In genomic region chr12:77599782-77600491, GRCh38 we compare ENCODE assay signal across 11 cellular contexts.
DNase-seq lines count a peak whose midpoint lies in the region; ATAC-seq and TF ChIP-seq lines count a peak whose summit lies in the region.
"Had no signal": no experiment of that assay in that cellular context is flagged by ENCODE, and none has a peak within 500 bp of the region (broad histone marks: within the 10 kb centered on the region; RNA-seq: fewer than 3 reads in every experiment).

No MANE protein-coding gene starts in this region.

- no peak overlapping the region for H3K4ac ChIP-seq in neuronal stem cell (ENCODE audit: low read length)

- DNase-seq in NCI-H2029 treated with DMSO at 0.1 percent for 48 hours (lab: John Stamatoyannopoulos, UW): no peak
- no peak for DNase-seq in neuronal stem cell (ENCODE audit: low spot score)
- no peak for DNase-seq in foreskin keratinocyte
- DNase-seq in activated T-cell treated with anti-CD3 and anti-CD28 coated beads, Interleukin-2, amount 50 U/mL, for 1 hour: no peak
- DNase-seq: MV-4-11, NCI-H446, right lobe of liver had no signal

- H2BK120ac ChIP-seq in neuronal stem cell (ENCODE audit: low read depth, low read length): no peak overlapping the region

- H3K9ac ChIP-seq in neuronal stem cell (ENCODE audit: low read depth, low read length, poor library complexity): no peak overlapping the region

- no peak overlapping the region for H2AFZ ChIP-seq in neuronal stem cell (ENCODE audit: low read length)

- H2BK12ac ChIP-seq in neuronal stem cell (ENCODE audit: low read length): no peak overlapping the region

- H4K8ac ChIP-seq in neuronal stem cell (ENCODE audit: low read depth, low read length): no peak overlapping the region

- no peak overlapping the region for H3K14ac ChIP-seq in neuronal stem cell (ENCODE audit: low read length)

- H3K4me3 ChIP-seq in neuronal stem cell (ENCODE audit: low read length in 2 of 2): no peak overlapping the region
- H3K4me3 ChIP-seq: right lobe of liver had no signal

- ATAC-seq in GM19372 (IDR thresholded peaks at IDR 0.05; ENCODE audit: low read depth, unreplicated experiment) (peak; percentile 72), HG02938 (IDR thresholded peaks at IDR 0.05; ENCODE audit: unreplicated experiment) (peak; percentile 83), HG03521 (IDR thresholded peaks at IDR 0.05; ENCODE audit: unreplicated experiment) (peak; percentile 57), foreskin keratinocyte (no peak)
- ATAC-seq: right lobe of liver had no signal

- no peak overlapping the region for H2BK5ac ChIP-seq in neuronal stem cell (ENCODE audit: low read length)

- no peak overlapping the region for H3K18ac ChIP-seq in neuronal stem cell (ENCODE audit: low read length)

- no peak overlapping the region for H2AK5ac ChIP-seq in neuronal stem cell (ENCODE audit: low read depth, low read length)

- H3K23ac ChIP-seq in neuronal stem cell (ENCODE audit: low read depth, low read length, poor library complexity): no peak overlapping the region

- H3K4me2 ChIP-seq in neuronal stem cell (ENCODE audit: insufficient read depth, low read length, poor library complexity, severe bottlenecking): no peak overlapping the region

- H3K79me1 ChIP-seq in neuronal stem cell (ENCODE audit: low read depth, low read length): no peaks in the 10 kb centered on the region

- H4K91ac ChIP-seq in neuronal stem cell (ENCODE audit: low read depth, low read length, poor library complexity): no peak overlapping the region

- H3K9me3 ChIP-seq in neuronal stem cell (replicated peaks in 1 of 2; ENCODE audit: control insufficient read depth in 2 of 2, insufficient read depth in 1 of 2, low read depth in 1 of 2, low read length in 2 of 2): no peaks in the 10 kb centered on the region
- H3K9me3 ChIP-seq: right lobe of liver had no signal

- H3K27ac ChIP-seq in 22Rv1 (peak overlapping the region; percentile 88), neuronal stem cell (replicated peaks; ENCODE audit: low read length) (no peak overlapping the region), foreskin keratinocyte (no peak overlapping the region)
- H3K27ac ChIP-seq: right lobe of liver had no signal

- no peaks in the 10 kb centered on the region for H3K27me3 ChIP-seq in neuronal stem cell (ENCODE audit: control insufficient read depth in 3 of 3, insufficient read depth in 3 of 3, low read depth in 1 of 3, low read length in 3 of 3)
- H3K27me3 ChIP-seq in foreskin keratinocyte: peaks cover 4% of the 10 kb centered on the region
- H3K27me3 ChIP-seq: right lobe of liver had no signal

- peaks cover 0 to 1% of the 10 kb centered on the region in 2 donors for H3K4me1 ChIP-seq in neuronal stem cell (ENCODE audit: control insufficient read depth in 2 of 2, insufficient read depth in 1 of 2, low read depth in 1 of 2, low read length in 2 of 2)
- no peaks in the 10 kb centered on the region for H3K4me1 ChIP-seq in foreskin keratinocyte
- H3K4me1 ChIP-seq: right lobe of liver had no signal

- no peak overlapping the region for H2BK15ac ChIP-seq in neuronal stem cell (ENCODE audit: low read length)

- H3K36me3 ChIP-seq in neuronal stem cell (replicated peaks in 1 of 2; ENCODE audit: control insufficient read depth in 2 of 2, insufficient read depth in 2 of 2, low read length in 2 of 2): no peaks in the 10 kb centered on the region
- H3K36me3 ChIP-seq: right lobe of liver had no signal

- TF ChIP-seq CTCF in 22Rv1 (IDR thresholded peaks at IDR 0.05) (no peak), foreskin keratinocyte (conservative IDR thresholded peaks at IDR 0.05) (no peak)
